ENCODE assay signal across 12 cellular contexts in genomic region chr4:24535399-24535798, GRCh38.
"Had no signal": no experiment of that assay in that cellular context is flagged by ENCODE, and none has a peak within 500 bp of the region (broad histone marks: within the 10 kb centered on the region; RNA-seq: fewer than 3 reads in every experiment).

No MANE protein-coding gene starts in this region.

- FAIRE-seq: islet of Langerhans, TTC549 had no signal

- H3K4me3 ChIP-seq: cardiac muscle cell, lower lobe of right lung, right lobe of liver had no signal

- H3K4me3 Mint-ChIP-seq: activated B cell treated with CpG ODN at 0.5 μM for 24 hours, neural crest cell had no signal

- H3K9me3 ChIP-seq: lower lobe of right lung, right lobe of liver had no signal

- H3K4me1 Mint-ChIP-seq: activated B cell treated with CpG ODN at 0.5 μM for 24 hours had no signal

- H3K4me1 ChIP-seq: lower lobe of right lung, right lobe of liver had no signal

- H3K27ac Mint-ChIP-seq: activated B cell treated with CpG ODN at 0.5 μM for 24 hours had no signal

- H3K27me3 Mint-ChIP-seq: activated B cell treated with CpG ODN at 0.5 μM for 24 hours had no signal

- H3K27me3 ChIP-seq: cardiac muscle cell, right lobe of liver had no signal

- H3K27ac ChIP-seq: cardiac muscle cell, lower lobe of right lung, right lobe of liver had no signal

- ATAC-seq: esophagus mucosa, left colon, lower lobe of right lung, right lobe of liver had no signal

- H3K9me3 Mint-ChIP-seq: activated B cell treated with CpG ODN at 0.5 μM for 24 hours, neural crest cell had no signal

- DNase-seq: activated B cell treated with CpG ODN at 0.5 μM for 24 hours; activated CD4-positive, alpha-beta T cell treated with anti-CD3 and anti-CD28 coated beads, Interleukin-2, amount 50 U/mL, for 1 hour; activated gamma-delta T cell treated with Interleukin-2 at 50 U/mL for 16 hours; activated T-cell treated with anti-CD3 and anti-CD28 coated beads, Interleukin-2, amount 50 U/mL, for 1 hour; left colon; lower lobe of right lung; right lobe of liver had no signal
